Comparison of ENCODE assay signal across 1 cellular context in genomic region chr10:5252177-5253037, GRCh38.
TF ChIP-seq lines count a peak whose summit lies in the region.

No MANE protein-coding gene starts in this region.

TF ChIP-seq in IMR-90, 13 proteins besides CTCF, POLR2A, EP300 and RAD21 (continued from another document):
- no peak for TF ChIP-seq MAZ (IDR thresholded peaks at IDR 0.05; ENCODE audit: borderline replicate concordance, low read depth, low read length)
- no peak for TF ChIP-seq SMC3 (IDR thresholded peaks at IDR 0.05; ENCODE audit: low read depth, low read length)
- no peak for TF ChIP-seq FOS (IDR thresholded peaks at IDR 0.05; ENCODE audit: low read depth, low read length)
- no peak for TF ChIP-seq RFX5 (IDR thresholded peaks at IDR 0.05; ENCODE audit: low read depth, low read length)
- no peak for TF ChIP-seq MAFK (IDR thresholded peaks at IDR 0.05; ENCODE audit: low read depth, low read length)
- no peak for TF ChIP-seq RCOR1 (IDR thresholded peaks at IDR 0.05; ENCODE audit: insufficient replicate concordance, low read length)
- TF ChIP-seq BHLHE40 (IDR thresholded peaks at IDR 0.05; ENCODE audit: low read depth, low read length): no peak
- no peak for TF ChIP-seq MXI1 (IDR thresholded peaks at IDR 0.05; ENCODE audit: borderline replicate concordance, low read depth, low read length)
- TF ChIP-seq CEBPB (IDR thresholded peaks at IDR 0.05; ENCODE audit: low read depth, low read length): no peak
- TF ChIP-seq NFE2L2 (IDR thresholded peaks at IDR 0.05; ENCODE audit: low read depth, low read length): no peak
- TF ChIP-seq USF2 (IDR thresholded peaks at IDR 0.05; ENCODE audit: low read depth, low read length): no peak
